In the genomic region with DNA sequence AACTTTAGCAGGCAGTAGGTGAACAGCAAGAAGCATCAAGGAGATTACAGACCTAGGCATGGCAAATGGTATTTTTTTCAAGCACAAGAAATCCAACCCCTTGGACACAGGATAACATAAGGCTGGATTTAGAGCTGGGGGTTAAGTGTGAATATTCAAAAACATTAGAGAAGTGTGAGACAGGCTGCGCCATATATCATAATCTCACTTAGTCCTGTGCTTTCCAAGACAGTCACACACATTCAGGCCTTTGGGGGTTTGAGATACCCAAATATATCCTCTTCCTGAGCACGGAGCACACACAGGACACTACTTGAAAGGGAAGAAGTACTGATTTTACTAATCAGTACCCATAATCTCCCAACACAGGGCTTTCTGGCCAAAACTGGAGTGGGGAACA, we compare ENCODE assay signal across 3 cellular contexts.
"Had no signal": no experiment of that assay in that cellular context is flagged by ENCODE, and none has a peak within 500 bp of the region (broad histone marks: within the 10 kb centered on the region; RNA-seq: fewer than 3 reads in every experiment).

No MANE protein-coding gene starts in this region.

- H3K4me3 ChIP-seq: GM12878 had no signal

- DNase-seq: GDM1, GF-D8 had no signal
